Comparison of ENCODE assay signal across 28 cellular contexts in the genomic region with DNA sequence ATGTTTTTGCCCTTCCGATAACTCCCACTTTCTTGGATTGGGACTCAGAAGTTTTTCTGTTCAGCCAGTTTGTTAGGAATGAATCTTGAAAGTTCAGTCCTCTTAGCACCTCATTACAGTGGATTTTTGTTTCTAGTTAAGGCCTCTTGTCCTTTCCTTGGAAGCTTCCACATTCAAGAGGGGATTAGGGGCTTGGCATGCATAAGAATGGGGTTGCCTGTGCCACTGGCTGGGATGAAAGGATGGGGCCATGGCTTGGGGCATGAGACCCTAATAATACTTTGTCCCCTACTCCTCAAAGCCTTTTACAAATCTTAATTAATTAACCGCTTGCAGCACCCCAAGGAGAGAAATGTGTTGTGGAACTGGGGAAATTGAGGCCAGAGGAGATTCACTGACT. TPM values are rescaled to one million over a fixed set of nuclear protein-coding genes. Genes with fewer than 3 reads are reported as not detected.
DNase-seq lines count a peak whose midpoint lies in the region; ATAC-seq and TF ChIP-seq lines count a peak whose summit lies in the region.
"Had no signal": no experiment of that assay in that cellular context is flagged by ENCODE, and none has a peak within 500 bp of the region (broad histone marks: within the 10 kb centered on the region; RNA-seq: fewer than 3 reads in every experiment).

No MANE protein-coding gene starts in this region.

- ATAC-seq in HG03457 (IDR thresholded peaks at IDR 0.05; ENCODE audit: unreplicated experiment), result no peak
- ATAC-seq: activated CD4-positive, alpha-beta T cell treated with anti-CD3 and anti-CD28 coated beads for 36 hours; activated CD8-positive, alpha-beta T cell treated with anti-CD3 and anti-CD28 coated beads, Interleukin-2, amount 10 ng/mL, durations not matched to agents 7 days and 5 days; activated naive CD4-positive, alpha-beta T cell treated with anti-CD3 and anti-CD28 coated beads, Interleukin-2, amount 50 U/mL, for 72 hours had no signal

- no peak for TF ChIP-seq CTCF in brain (conservative IDR thresholded peaks at IDR 0.05)
- TF ChIP-seq CTCF in neural crest cell (conservative IDR thresholded peaks at IDR 0.05), result no peak

- peaks cover 0 to 2% (median 0%) of the 10 kb centered on the region in 5 experiments for H3K9me3 Mint-ChIP-seq in brain
- no peaks in the 10 kb centered on the region for H3K9me3 Mint-ChIP-seq in neural crest cell
- H3K9me3 Mint-ChIP-seq: activated naive CD4-positive, alpha-beta T cell treated with anti-CD3 and anti-CD28 coated beads, Interleukin-2, amount 50 U/mL, for 72 hours had no signal

- peaks cover 59% of the 10 kb centered on the region for H3K36me3 ChIP-seq in HUES48 (ENCODE audit: control insufficient read depth, insufficient read depth, low read length)

- DNase-seq in neural crest cell (ENCODE audit: low read depth, low spot score) (no peak), UCSD-AML1 (lab: John Stamatoyannopoulos, UW; ENCODE audit: unreplicated experiment) (no peak), SHP77 treated with DMSO at 0.1 percent for 48 hours (lab: John Stamatoyannopoulos, UW) (no peak)
- DNase-seq: activated CD4-positive, alpha-beta T cell treated with anti-CD3 and anti-CD28 coated beads for 36 hours; activated CD8-positive, alpha-beta T cell treated with anti-CD3 and anti-CD28 coated beads, Interleukin-2, amount 10 ng/mL, durations not matched to agents 7 days and 5 days; COR-L47; cortex of kidney; DMS53; esophagus squamous epithelium; GDM1; Karpas-422; mesenchymal stem cell; OCI-M1; SK-N-SH; stimulated activated naive CD4-positive, alpha-beta T cell; T-helper 2 cell had no signal

- H3K4me1 ChIP-seq in HUES48 (ENCODE audit: control insufficient read depth, insufficient read depth, low read length), result peaks cover 37% of the 10 kb centered on the region

- H3K36me3 Mint-ChIP-seq in brain, result peaks cover 10% of the 10 kb centered on the region
- peaks cover 32% of the 10 kb centered on the region for H3K36me3 Mint-ChIP-seq in neural crest cell (ENCODE audit: low read depth)

- peak overlapping the region; percentile 91 for H3K27ac ChIP-seq in HUES48 (ENCODE audit: low read depth, low read length)
- H3K27ac ChIP-seq: BLaER1, esophagus squamous epithelium had no signal

- H3K27me3 Mint-ChIP-seq in brain, result peaks cover 7% of the 10 kb centered on the region
- H3K27me3 Mint-ChIP-seq in neural crest cell (ENCODE audit: low read depth), result no peaks in the 10 kb centered on the region
- H3K27me3 Mint-ChIP-seq: progenitor cell of endocrine pancreas had no signal

- no peak overlapping the region for H3K9ac ChIP-seq in HUES48 (ENCODE audit: low read depth, low read length)
- H3K9ac ChIP-seq: BLaER1, SK-N-SH had no signal

- H3K27me3 ChIP-seq in HUES48 (ENCODE audit: control insufficient read depth, insufficient read depth, low read length), result no peaks in the 10 kb centered on the region
- H3K27me3 ChIP-seq: BLaER1 had no signal

- H3K4me1 Mint-ChIP-seq in brain (peaks cover 51% of the 10 kb centered on the region), neural crest cell (peaks cover 29% of the 10 kb centered on the region)

- peak overlapping the region; percentile 21 to 75 (median 61) for H3K4me3 Mint-ChIP-seq in brain
- H3K4me3 Mint-ChIP-seq in neural crest cell, result peak overlapping the region; percentile 63
- H3K4me3 Mint-ChIP-seq: activated CD4-positive, alpha-beta T cell treated with anti-CD3 and anti-CD28 coated beads for 36 hours; activated CD8-positive, alpha-beta T cell treated with anti-CD3 and anti-CD28 coated beads, Interleukin-2, amount 10 ng/mL, durations not matched to agents 7 days and 5 days had no signal

- H3K4me3 ChIP-seq in HUES48 (ENCODE audit: low read depth, low read length), result peak overlapping the region; percentile 29
- H3K4me3 ChIP-seq: BLaER1, esophagus squamous epithelium had no signal

- H3K27ac Mint-ChIP-seq in brain, result peak overlapping the region; percentile 69 to 91 (median 80)
- H3K27ac Mint-ChIP-seq in neural crest cell (ENCODE audit: unreplicated experiment), result no peak overlapping the region
- H3K27ac Mint-ChIP-seq: activated CD4-positive, alpha-beta T cell treated with anti-CD3 and anti-CD28 coated beads for 36 hours; activated CD8-positive, alpha-beta T cell treated with anti-CD3 and anti-CD28 coated beads, Interleukin-2, amount 10 ng/mL, durations not matched to agents 7 days and 5 days; activated naive CD4-positive, alpha-beta T cell treated with anti-CD3 and anti-CD28 coated beads, Interleukin-2, amount 50 U/mL, for 72 hours; progenitor cell of endocrine pancreas had no signal

- no peaks in the 10 kb centered on the region for H3K9me3 ChIP-seq in HUES48 (ENCODE audit: control insufficient read depth, insufficient read depth, low read length)
- H3K9me3 ChIP-seq: BLaER1, esophagus squamous epithelium, SK-N-SH had no signal

RNA-seq across cellular contexts. Expression of gene DHDDS, which starts 2.4 kb away (rescaled TPM):
- polyA plus RNA-seq in brain (ENCODE audit: insufficient read depth, low read depth, low replicate concordance), result 37.8 TPM
- total RNA-seq in neural crest cell, result 34.9 and 40.1 TPM in 2 replicates

RNA-seq across cellular contexts. Expression of gene LIN28A, which starts 19.1 kb away (rescaled TPM):
- not detected for polyA plus RNA-seq in brain (ENCODE audit: insufficient read depth, low read depth, low replicate concordance)
- total RNA-seq in neural crest cell, result 445 and 455 TPM in 2 replicates
- total RNA-seq: activated CD4-positive, alpha-beta T cell treated with anti-CD3 and anti-CD28 coated beads for 36 hours; activated CD8-positive, alpha-beta T cell treated with anti-CD3 and anti-CD28 coated beads, Interleukin-2, amount 10 ng/mL, durations not matched to agents 7 days and 5 days; activated naive CD4-positive, alpha-beta T cell treated with anti-CD3 and anti-CD28 coated beads, Interleukin-2, amount 50 U/mL, for 72 hours; esophagus squamous epithelium; frontal cortex; myocyte; NCI-H460; temporal lobe; urinary bladder had no signal
- polyA plus RNA-seq: AG04450, SK-N-SH, urinary bladder had no signal

RNA-seq across cellular contexts. Expression of gene HMGN2, which starts 42.5 kb away (rescaled TPM):
- polyA plus RNA-seq in brain (ENCODE audit: insufficient read depth, low read depth, low replicate concordance), result 1,696 TPM
- 1,041 and 1,051 TPM in 2 replicates for total RNA-seq in neural crest cell

RNA-seq across cellular contexts. Expression of gene ZNF683, which starts 57.2 kb away (rescaled TPM):
- not detected for polyA plus RNA-seq in brain (ENCODE audit: insufficient read depth, low read depth, low replicate concordance)
- total RNA-seq in neural crest cell, result not detected in 2 replicates
- total RNA-seq: activated CD4-positive, alpha-beta T cell treated with anti-CD3 and anti-CD28 coated beads for 36 hours; activated naive CD4-positive, alpha-beta T cell treated with anti-CD3 and anti-CD28 coated beads, Interleukin-2, amount 50 U/mL, for 72 hours; frontal cortex; myocyte; NCI-H460; progenitor cell of endocrine pancreas; temporal lobe; urinary bladder had no signal
- polyA plus RNA-seq: AG04450, SK-N-SH had no signal
